13 cellular contexts compared by ENCODE assay signal in genomic region chr5:156411131-156411727, GRCh38.
DNase-seq lines count a peak whose midpoint lies in the region; ATAC-seq and TF ChIP-seq lines count a peak whose summit lies in the region.
"Had no signal": no experiment of that assay in that cellular context is flagged by ENCODE, and none has a peak within 500 bp of the region (broad histone marks: within the 10 kb centered on the region; RNA-seq: fewer than 3 reads in every experiment).

No MANE protein-coding gene starts in this region.

- H3K4me3 ChIP-seq in fibroblast of the aortic adventitia (ENCODE audit: low read depth, low read length) (no peak overlapping the region), neuronal stem cell (ENCODE audit: low read length in 2 of 2) (no peak overlapping the region)

- H2AK5ac ChIP-seq in neuronal stem cell (ENCODE audit: low read depth, low read length) = no peak overlapping the region

- H2BK5ac ChIP-seq in neuronal stem cell (ENCODE audit: low read length) = no peak overlapping the region

- DNase-seq in Ammon's horn (ENCODE audit: low spot score) (peak; percentile 47), fibroblast of the aortic adventitia (ENCODE audit: low read depth) (peak; percentile 47), renal cortical epithelial cell (ENCODE audit: low read depth) (peak; percentile 2), NCI-H146 treated with DMSO at 0.1 percent for 48 hours (lab: John Stamatoyannopoulos, UW; ENCODE audit: unreplicated experiment) (no peak), neuronal stem cell (ENCODE audit: low spot score) (no peak), DMS79 treated with DMSO at 0.1 percent for 48 hours (lab: John Stamatoyannopoulos, UW) (no peak)
- DNase-seq in stimulated activated naive CD8-positive, alpha-beta T cell treated with anti-CD3 and anti-CD28 coated beads, Interleukin-15, amount 100 ng/mL, for 72 hours = no peak
- DNase-seq: NCI-H1694 treated with DMSO at 0.1 percent for 48 hours; SHP77; stimulated activated CD4-positive, alpha-beta T cell treated with anti-CD3 and anti-CD28 coated beads, Interleukin-15, amount 100 ng/mL, for 24 hours had no signal

- H3K27me3 ChIP-seq in neuronal stem cell (ENCODE audit: control insufficient read depth in 3 of 3, insufficient read depth in 3 of 3, low read depth in 1 of 3, low read length in 3 of 3) = no peaks in the 10 kb centered on the region

- H3K4ac ChIP-seq in neuronal stem cell (ENCODE audit: low read length) = no peak overlapping the region

- no peaks in the 10 kb centered on the region for H3K9me3 Mint-ChIP-seq in stimulated activated naive CD8-positive, alpha-beta T cell treated with anti-CD3 and anti-CD28 coated beads, Interleukin-15, amount 100 ng/mL, for 72 hours
- H3K9me3 Mint-ChIP-seq: activated naive CD4-positive, alpha-beta T cell treated with anti-CD3 and anti-CD28 coated beads, Interleukin-2, amount 50 U/mL, for 24 hours had no signal

- no CpG with 5 or more reads among the region's 6 CpGs for WGBS in neuronal stem cell (ENCODE audit: extremely low coverage in 2 of 2, insufficient read length in 2 of 2, insufficient replicate concordance in 1 of 2), 2 donors

- H3K9me3 ChIP-seq in neuronal stem cell (replicated peaks in 1 of 2; ENCODE audit: control insufficient read depth in 2 of 2, insufficient read depth in 1 of 2, low read depth in 1 of 2, low read length in 2 of 2) = no peaks in the 10 kb centered on the region

- no peak overlapping the region for H4K91ac ChIP-seq in neuronal stem cell (ENCODE audit: low read depth, low read length, poor library complexity)

- no peak overlapping the region for H3K27ac Mint-ChIP-seq in stimulated activated naive CD8-positive, alpha-beta T cell treated with anti-CD3 and anti-CD28 coated beads, Interleukin-15, amount 100 ng/mL, for 72 hours
- H3K27ac Mint-ChIP-seq: activated naive CD4-positive, alpha-beta T cell treated with anti-CD3 and anti-CD28 coated beads, Interleukin-2, amount 50 U/mL, for 24 hours had no signal

- H2AFZ ChIP-seq in neuronal stem cell (ENCODE audit: low read length) = no peak overlapping the region

- no peak overlapping the region for H2BK120ac ChIP-seq in neuronal stem cell (ENCODE audit: low read depth, low read length)

- no peak overlapping the region for H3K4me3 Mint-ChIP-seq in stimulated activated naive CD8-positive, alpha-beta T cell treated with anti-CD3 and anti-CD28 coated beads, Interleukin-15, amount 100 ng/mL, for 72 hours
- H3K4me3 Mint-ChIP-seq: activated naive CD4-positive, alpha-beta T cell treated with anti-CD3 and anti-CD28 coated beads, Interleukin-2, amount 50 U/mL, for 24 hours had no signal

- H3K79me1 ChIP-seq in neuronal stem cell (ENCODE audit: low read depth, low read length) = no peaks in the 10 kb centered on the region

- no peaks in the 10 kb centered on the region for H3K36me3 ChIP-seq in neuronal stem cell (replicated peaks in 1 of 2; ENCODE audit: control insufficient read depth in 2 of 2, insufficient read depth in 2 of 2, low read length in 2 of 2)

- H3K4me1 ChIP-seq in neuronal stem cell (ENCODE audit: control insufficient read depth in 2 of 2, insufficient read depth in 1 of 2, low read depth in 1 of 2, low read length in 2 of 2) = peaks cover 0 to 3% of the 10 kb centered on the region in 2 donors

- H3K27me3 Mint-ChIP-seq in stimulated activated naive CD8-positive, alpha-beta T cell treated with anti-CD3 and anti-CD28 coated beads, Interleukin-15, amount 100 ng/mL, for 72 hours = peaks cover 18% of the 10 kb centered on the region

- no peak overlapping the region for H3K4me2 ChIP-seq in neuronal stem cell (ENCODE audit: insufficient read depth, low read length, poor library complexity, severe bottlenecking)

- H3K27ac ChIP-seq in neuronal stem cell (replicated peaks; ENCODE audit: low read length) = no peak overlapping the region

- TF ChIP-seq CTCF in fibroblast of the aortic adventitia (IDR thresholded peaks at IDR 0.05; ENCODE audit: insufficient read depth, low read length) = no peak

- no peak overlapping the region for H2BK12ac ChIP-seq in neuronal stem cell (ENCODE audit: low read length)

- H3K23ac ChIP-seq in neuronal stem cell (ENCODE audit: low read depth, low read length, poor library complexity) = no peak overlapping the region

- H3K18ac ChIP-seq in neuronal stem cell (ENCODE audit: low read length) = no peak overlapping the region

- H4K8ac ChIP-seq in neuronal stem cell (ENCODE audit: low read depth, low read length) = no peak overlapping the region

- H3K9ac ChIP-seq in neuronal stem cell (ENCODE audit: low read depth, low read length, poor library complexity) = no peak overlapping the region

- H3K14ac ChIP-seq in neuronal stem cell (ENCODE audit: low read length) = no peak overlapping the region

- ATAC-seq in stimulated activated naive CD8-positive, alpha-beta T cell treated with anti-CD3 and anti-CD28 coated beads, Interleukin-15, amount 100 ng/mL, for 72 hours = no peak
- ATAC-seq: HCT116 had no signal

- H2BK15ac ChIP-seq in neuronal stem cell (ENCODE audit: low read length) = no peak overlapping the region

- H3K4me1 Mint-ChIP-seq in stimulated activated naive CD8-positive, alpha-beta T cell treated with anti-CD3 and anti-CD28 coated beads, Interleukin-15, amount 100 ng/mL, for 72 hours = no peaks in the 10 kb centered on the region
- H3K4me1 Mint-ChIP-seq: activated naive CD4-positive, alpha-beta T cell treated with anti-CD3 and anti-CD28 coated beads, Interleukin-2, amount 50 U/mL, for 24 hours had no signal

TF ChIP-seq in PFSK-1, 5 proteins besides CTCF, POLR2A, EP300 and RAD21:
- TF ChIP-seq FOXP2 (optimal IDR thresholded peaks at IDR 0.05; ENCODE audit: borderline replicate concordance, extremely low read depth, extremely low read length, insufficient read depth) (no peak), REST (IDR thresholded peaks at IDR 0.05; ENCODE audit: insufficient read depth in 1 of 2, low read depth in 2 of 2, low read length in 2 of 2) (peak in 1 of 2 experiments; percentile 58; a peak in 1 of 4 replicates), SIN3A (IDR thresholded peaks at IDR 0.05; ENCODE audit: borderline replicate concordance, insufficient read depth, low read length) (peak; percentile 32; the same call in 1 of the 2 replicates)

Comparison
In these comparisons a context has a peak if more than half of its experiments do, and no peak if none do; other contexts are left out.
1. DNase-seq: peak in Ammon's horn (single experiment), fibroblast of the aortic adventitia (single experiment) and renal cortical epithelial cell (single experiment); none in NCI-H146 treated with DMSO at 0.1 percent for 48 hours (single experiment), stimulated activated naive CD8-positive, alpha-beta T cell treated with anti-CD3 and anti-CD28 coated beads, Interleukin-15, amount 100 ng/mL, for 72 hours (0 of 2), neuronal stem cell (single experiment) and DMS79 treated with DMSO at 0.1 percent for 48 hours (single experiment).